In the genomic region with DNA sequence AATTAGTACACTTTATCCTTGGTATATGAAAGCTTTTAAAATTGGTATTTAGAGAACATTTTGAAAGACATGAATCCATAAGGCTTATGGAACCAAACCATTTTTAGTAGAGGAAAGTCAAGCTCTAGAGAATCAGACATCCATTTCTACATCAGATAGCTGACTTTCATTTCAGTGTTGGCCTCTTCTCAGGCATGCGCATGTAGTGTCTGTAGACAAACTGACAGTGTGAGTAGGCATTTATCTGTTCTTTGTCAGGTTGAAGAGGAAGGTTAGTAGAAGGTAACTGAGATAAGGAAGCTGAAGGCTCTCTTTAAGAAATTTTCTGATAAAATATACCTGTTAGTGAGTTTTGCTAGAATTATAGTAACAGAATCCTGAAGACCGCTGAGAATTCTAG, we compare ENCODE assay signal across 18 cellular contexts.
A peak's percentile ranks its signal among the peaks of the same experiment; 100 is the strongest.
DNase-seq lines count a peak whose midpoint lies in the region; ATAC-seq and TF ChIP-seq lines count a peak whose summit lies in the region.
"Had no signal": no experiment of that assay in that cellular context is flagged by ENCODE, and none has a peak within 500 bp of the region (broad histone marks: within the 10 kb centered on the region; RNA-seq: fewer than 3 reads in every experiment).

No MANE protein-coding gene starts in this region.

- peak in 1 of 2 donors; percentile 13 for DNase-seq in cardiac muscle cell (ENCODE audit: low read depth in 1 of 2, low spot score in 1 of 2)
- DNase-seq in Right ventricle myocardium inferior (ENCODE audit: missing footprints), result no peak
- no peak for DNase-seq in stimulated activated effector memory CD8-positive, alpha-beta T cell treated with anti-CD3 and anti-CD28 coated beads, Interleukin-12 subunit alpha, Interleukin-12 subunit beta, amount 100 ng/mL, for 72 hours (ENCODE audit: low spot score in 2 of 2)
- no peak for DNase-seq in DMS53 (lab: John Stamatoyannopoulos, UW)
- no peak for DNase-seq in CD8-positive, alpha-beta memory T cell
- DNase-seq: AML-193; CD4-positive, alpha-beta T cell; CD8-positive, alpha-beta T cell; COR-L47; DMS 273 treated with DMSO at 0.1 percent for 48 hours; DMS153; DMS79 treated with DMSO at 0.1 percent for 48 hours; GF-D8 had no signal

- ATAC-seq in Right ventricle myocardium inferior, result no peak
- no peak for ATAC-seq in stimulated activated effector memory CD8-positive, alpha-beta T cell treated with anti-CD3 and anti-CD28 coated beads, Interleukin-12 subunit alpha, Interleukin-12 subunit beta, amount 100 ng/mL, for 72 hours
- ATAC-seq: A549; CD8-positive, alpha-beta T cell had no signal

- intact Hi-C loops in Right ventricle myocardium inferior (cut with DNase I), result loop anchor here (5.0 to 10.0 kb wide), 2 partner anchors 165 to 247 kb away; no protein-coding TSS in a partner anchor

- H3K4me1 ChIP-seq in cardiac muscle cell (ENCODE audit: low read depth), result peaks cover 37% of the 10 kb centered on the region
- no peaks in the 10 kb centered on the region for H3K4me1 ChIP-seq in CD8-positive, alpha-beta memory T cell (ENCODE audit: insufficient read depth, low read length)
- H3K4me1 ChIP-seq: A549 had no signal

- no peak overlapping the region for H3K4me3 ChIP-seq in cardiac muscle cell
- no peak overlapping the region for H3K4me3 ChIP-seq in CD8-positive, alpha-beta memory T cell (ENCODE audit: low read length)
- H3K4me3 ChIP-seq: A549; BLaER1 treated with 17β-estradiol and CSF1 and Interleukin-3, amounts not matched to agents 10 nM and 100 nM had no signal

- no peaks in the 10 kb centered on the region for H3K4me1 Mint-ChIP-seq in stimulated activated effector memory CD8-positive, alpha-beta T cell treated with anti-CD3 and anti-CD28 coated beads, Interleukin-12 subunit alpha, Interleukin-12 subunit beta, amount 100 ng/mL, for 72 hours
- no peaks in the 10 kb centered on the region for H3K4me1 Mint-ChIP-seq in CD8-positive, alpha-beta memory T cell

- TF ChIP-seq CTCF in cardiac muscle cell (IDR thresholded peaks at IDR 0.05; ENCODE audit: low read depth, low read length), result no peak

- H3K27me3 Mint-ChIP-seq in CD8-positive, alpha-beta memory T cell, result peaks cover 0 to 1% of the 10 kb centered on the region in 2 donors
- H3K27me3 Mint-ChIP-seq: B cell; CD4-positive, alpha-beta T cell had no signal

- CTCF ChIA-PET in CD8-positive, alpha-beta memory T cell (lab: Charles Lee), result no interaction called here

- H3K27me3 ChIP-seq in cardiac muscle cell, result no peaks in the 10 kb centered on the region
- H3K27me3 ChIP-seq in CD8-positive, alpha-beta memory T cell (ENCODE audit: insufficient read depth, low read length, poor library complexity, severe bottlenecking), result no peaks in the 10 kb centered on the region
- H3K27me3 ChIP-seq: BLaER1 treated with 17β-estradiol and CSF1 and Interleukin-3, amounts not matched to agents 10 nM and 100 nM had no signal

- peak overlapping the region; percentile 15 for H3K27ac Mint-ChIP-seq in stimulated activated effector memory CD8-positive, alpha-beta T cell treated with anti-CD3 and anti-CD28 coated beads, Interleukin-12 subunit alpha, Interleukin-12 subunit beta, amount 100 ng/mL, for 72 hours
- no peak overlapping the region for H3K27ac Mint-ChIP-seq in CD8-positive, alpha-beta memory T cell
- H3K27ac Mint-ChIP-seq: B cell; CD4-positive, alpha-beta T cell; CD8-positive, alpha-beta T cell had no signal

- H3K4me3 Mint-ChIP-seq in stimulated activated effector memory CD8-positive, alpha-beta T cell treated with anti-CD3 and anti-CD28 coated beads, Interleukin-12 subunit alpha, Interleukin-12 subunit beta, amount 100 ng/mL, for 72 hours, result no peak overlapping the region
- no peak overlapping the region for H3K4me3 Mint-ChIP-seq in CD8-positive, alpha-beta memory T cell
- H3K4me3 Mint-ChIP-seq: B cell; CD4-positive, alpha-beta T cell; CD8-positive, alpha-beta T cell had no signal

- POLR2A ChIA-PET in CD8-positive, alpha-beta memory T cell (lab: Charles Lee), result no interaction called here

- H3K9me3 ChIP-seq in cardiac muscle cell (ENCODE audit: low read depth), result no peaks in the 10 kb centered on the region
- H3K9me3 ChIP-seq in CD8-positive, alpha-beta memory T cell (ENCODE audit: low read length), result no peaks in the 10 kb centered on the region
- H3K9me3 ChIP-seq: A549; BLaER1 treated with 17β-estradiol and CSF1 and Interleukin-3, amounts not matched to agents 10 nM and 100 nM had no signal

- H3K36me3 Mint-ChIP-seq in stimulated activated effector memory CD8-positive, alpha-beta T cell treated with anti-CD3 and anti-CD28 coated beads, Interleukin-12 subunit alpha, Interleukin-12 subunit beta, amount 100 ng/mL, for 72 hours, result no peaks in the 10 kb centered on the region
- peaks cover 1 to 8% (median 7%) of the 10 kb centered on the region in 3 donors for H3K36me3 Mint-ChIP-seq in CD8-positive, alpha-beta memory T cell
- H3K36me3 Mint-ChIP-seq: CD8-positive, alpha-beta T cell had no signal

- H3K36me3 ChIP-seq in cardiac muscle cell, result no peaks in the 10 kb centered on the region
- H3K36me3 ChIP-seq in CD8-positive, alpha-beta memory T cell (ENCODE audit: insufficient read depth, low read length), result no peaks in the 10 kb centered on the region
- H3K36me3 ChIP-seq: BLaER1 treated with 17β-estradiol and CSF1 and Interleukin-3, amounts not matched to agents 10 nM and 100 nM had no signal

- no peaks in the 10 kb centered on the region for H3K9me3 Mint-ChIP-seq in stimulated activated effector memory CD8-positive, alpha-beta T cell treated with anti-CD3 and anti-CD28 coated beads, Interleukin-12 subunit alpha, Interleukin-12 subunit beta, amount 100 ng/mL, for 72 hours
- no peaks in the 10 kb centered on the region for H3K9me3 Mint-ChIP-seq in CD8-positive, alpha-beta memory T cell
- H3K9me3 Mint-ChIP-seq: CD4-positive, alpha-beta T cell; CD8-positive, alpha-beta T cell had no signal

- H3K27ac ChIP-seq in cardiac muscle cell, result peak overlapping the region; percentile 75
- H3K27ac ChIP-seq in CD8-positive, alpha-beta memory T cell (ENCODE audit: low read depth, low read length), result no peak overlapping the region
- H3K27ac ChIP-seq: 22Rv1; A549; BLaER1 treated with 17β-estradiol and CSF1 and Interleukin-3, amounts not matched to agents 10 nM and 100 nM; C4-2B had no signal
